In genomic region chr13:28408235-28408848, GRCh38 we compare ENCODE assay signal across 12 cellular contexts.
DNase-seq lines count a peak whose midpoint lies in the region; ATAC-seq and TF ChIP-seq lines count a peak whose summit lies in the region.
"Had no signal": no experiment of that assay in that cellular context is flagged by ENCODE, and none has a peak within 500 bp of the region (broad histone marks: within the 10 kb centered on the region; RNA-seq: fewer than 3 reads in every experiment).

No MANE protein-coding gene starts in this region.

- no peak overlapping the region for H3K4me3 ChIP-seq in BLaER1
- no peak overlapping the region for H3K4me3 ChIP-seq in NB4 (ENCODE audit: low read depth, low read length)
- H3K4me3 ChIP-seq in fibroblast of villous mesenchyme (ENCODE audit: low read depth, low read length) = no peak overlapping the region
- no peak overlapping the region for H3K4me3 ChIP-seq in mucosa of descending colon
- no peak overlapping the region for H3K4me3 ChIP-seq in suprapubic skin

- TF ChIP-seq POLR2A in NB4 (IDR thresholded peaks at IDR 0.05; ENCODE audit: extremely low read depth, insufficient read length) (no peak), suprapubic skin (IDR thresholded peaks at IDR 0.05) (no peak)

- H3K4me1 ChIP-seq in BLaER1 = peaks cover 44% of the 10 kb centered on the region
- no peaks in the 10 kb centered on the region for H3K4me1 ChIP-seq in mucosa of descending colon (ENCODE audit: low read depth)
- H3K4me1 ChIP-seq in suprapubic skin = peaks cover 5% of the 10 kb centered on the region

- intact Hi-C loops in mucosa of descending colon (cut with DNase I, micrococcal nuclease) = no loop called here

- 60% methylated on average over 8 of the region's 8 CpGs for WGBS in suprapubic skin

- TF ChIP-seq CTCF in NB4 (IDR thresholded peaks at IDR 0.05; ENCODE audit: low read depth, low read length) (no peak), fibroblast of villous mesenchyme (IDR thresholded peaks at IDR 0.05; ENCODE audit: insufficient read depth, low read depth, low read length) (no peak), mucosa of descending colon (IDR thresholded peaks at IDR 0.05) (no peak), suprapubic skin (IDR thresholded peaks at IDR 0.05) (no peak)

- peak; percentile 28 for ATAC-seq in mucosa of descending colon

- TF ChIP-seq EP300 in suprapubic skin (IDR thresholded peaks at IDR 0.05) = no peak

- H3K4me2 ChIP-seq in BLaER1 = peak overlapping the region; percentile 56

- peaks cover 40% of the 10 kb centered on the region for H3K36me3 ChIP-seq in BLaER1
- H3K36me3 ChIP-seq in mucosa of descending colon (ENCODE audit: low read depth) = no peaks in the 10 kb centered on the region
- no peaks in the 10 kb centered on the region for H3K36me3 ChIP-seq in suprapubic skin

- H3K27ac ChIP-seq in BLaER1 = peak overlapping the region; percentile 24; the same call in 1 of the 2 replicates
- H3K27ac ChIP-seq in suprapubic skin = no peak overlapping the region

- peak; percentile 94 for DNase-seq in NB4 (ENCODE audit: low read depth)
- DNase-seq in fibroblast of villous mesenchyme (ENCODE audit: low read depth) = peak; percentile 75
- DNase-seq in mucosa of descending colon = peak in 1 of 3 donors; percentile 5
- no peak for DNase-seq in NCI-H1048 (lab: John Stamatoyannopoulos, UW)
- DNase-seq in DMS114 treated with DMSO at 0.1 percent for 48 hours (lab: John Stamatoyannopoulos, UW; ENCODE audit: unreplicated experiment) = no peak
- DNase-seq in suprapubic skin (ENCODE audit: low spot score in 2 of 2) = no peak
- DNase-seq in activated CD4-positive, alpha-beta T cell treated with anti-CD3 and anti-CD28 coated beads, Interleukin-2, amount 50 U/mL, for 4 hours = no peak
- DNase-seq: activated CD4-positive, alpha-beta T cell treated with anti-CD3 and anti-CD28 coated beads for 1 hour; activated naive CD4-positive, alpha-beta T cell treated with anti-CD3 and anti-CD28 coated beads, Interleukin-2, amount 50 U/mL, for 16 hours; kidney glomerular epithelial cell; NCI-H1694 treated with DMSO at 0.1 percent for 48 hours had no signal

- H3K9me3 ChIP-seq in BLaER1 = no peaks in the 10 kb centered on the region
- no peaks in the 10 kb centered on the region for H3K9me3 ChIP-seq in mucosa of descending colon
- H3K9me3 ChIP-seq in suprapubic skin = no peaks in the 10 kb centered on the region

- no peaks in the 10 kb centered on the region for H4K20me1 ChIP-seq in BLaER1

- H3K27me3 ChIP-seq in BLaER1 (no peaks in the 10 kb centered on the region), suprapubic skin (no peaks in the 10 kb centered on the region)

- H3K9ac ChIP-seq in BLaER1 = no peak overlapping the region

Comparison
In these comparisons a context has a peak if more than half of its experiments do, and no peak if none do; other contexts are left out.
1. DNase-seq: peak in NB4 (single experiment) and fibroblast of villous mesenchyme (single experiment); none in NCI-H1048 (single experiment), DMS114 treated with DMSO at 0.1 percent for 48 hours (single experiment), suprapubic skin (0 of 2) and activated CD4-positive, alpha-beta T cell treated with anti-CD3 and anti-CD28 coated beads, Interleukin-2, amount 50 U/mL, for 4 hours (0 of 2).